ENCODE assay signal across 35 cellular contexts in the genomic region with DNA sequence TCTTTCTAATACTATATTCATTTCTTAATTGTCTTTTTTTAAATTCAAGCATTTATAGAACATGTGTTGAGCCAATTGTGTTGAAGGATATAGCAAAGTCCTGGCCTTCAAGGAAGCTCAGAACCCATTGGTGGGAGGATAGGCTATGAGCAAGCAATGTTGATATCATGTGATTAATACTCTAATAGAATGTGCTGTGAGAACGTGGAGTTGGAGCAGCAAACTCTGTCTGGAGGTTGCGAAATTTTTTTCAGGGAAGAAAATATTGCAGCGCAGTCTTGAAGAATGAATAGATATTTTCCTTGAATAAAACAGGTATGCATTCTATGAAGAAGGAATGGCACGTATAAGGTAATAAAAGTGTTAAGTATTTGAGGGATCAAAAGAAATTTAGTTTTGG.
"Had no signal": no experiment of that assay in that cellular context is flagged by ENCODE, and none has a peak within 500 bp of the region (broad histone marks: within the 10 kb centered on the region; RNA-seq: fewer than 3 reads in every experiment).

No MANE protein-coding gene starts in this region.

- H3K4me3 ChIP-seq: body of pancreas, breast epithelium had no signal

- H3K27ac ChIP-seq: body of pancreas, brain microvascular endothelial cell, breast epithelium, WERI-Rb-1 had no signal

- H3K27me3 ChIP-seq: body of pancreas, brain microvascular endothelial cell, breast epithelium had no signal

- ATAC-seq: activated CD4-positive, alpha-beta T cell treated with anti-CD3 and anti-CD28 coated beads for 36 hours; activated CD4-positive, CD25-positive, alpha-beta regulatory T cell treated with anti-CD3 and anti-CD28 coated beads, Interleukin-2, amount 50 U/mL, for 24 hours; activated CD8-positive, alpha-beta memory T cell treated with anti-CD3 and anti-CD28 coated beads, Interleukin-2, amount 10 ng/mL, durations not matched to agents 7 days and 5 days; activated CD8-positive, alpha-beta T cell treated with anti-CD3 and anti-CD28 coated beads, Interleukin-2, amount 10 ng/mL, durations not matched to agents 7 days and 5 days; activated naive CD8-positive, alpha-beta T cell treated with anti-CD3 and anti-CD28 coated beads, Interleukin-2, amount 50 U/mL, for 24 hours; body of pancreas; T-cell; T-helper 17 cell; WTC11 had no signal

- FAIRE-seq: TTC549 had no signal

- H3K36me3 Mint-ChIP-seq: activated CD8-positive, alpha-beta memory T cell treated with anti-CD3 and anti-CD28 coated beads, Interleukin-2, amount 10 ng/mL, durations not matched to agents 7 days and 5 days; activated naive CD4-positive, alpha-beta T cell treated with anti-CD3 and anti-CD28 coated beads, Interleukin-2, amount 10 ng/mL, durations not matched to agents 7 days and 5 days; activated naive CD8-positive, alpha-beta T cell treated with anti-CD3 and anti-CD28 coated beads, Interleukin-2, amount 10 ng/mL, durations not matched to agents 7 days and 5 days; T-cell had no signal

- H3K27me3 Mint-ChIP-seq: activated CD4-positive, alpha-beta memory T cell treated with anti-CD3 and anti-CD28 coated beads, Interleukin-2, amount 10 ng/mL, durations not matched to agents 7 days and 5 days; activated CD4-positive, alpha-beta T cell treated with anti-CD3 and anti-CD28 coated beads, Interleukin-2, amount 10 ng/mL, durations not matched to agents 7 days and 5 days; activated CD8-positive, alpha-beta memory T cell treated with anti-CD3 and anti-CD28 coated beads, Interleukin-2, amount 10 ng/mL, durations not matched to agents 7 days and 5 days; activated naive CD4-positive, alpha-beta T cell treated with anti-CD3 and anti-CD28 coated beads, Interleukin-2, amount 10 ng/mL, durations not matched to agents 7 days and 5 days; activated naive CD8-positive, alpha-beta T cell treated with anti-CD3 and anti-CD28 coated beads, Interleukin-2, amount 50 U/mL, for 24 hours; activated T-cell treated with anti-CD3 and anti-CD28 coated beads, Interleukin-2, amount 50 U/mL, for 24 hours; T-helper 17 cell had no signal

- H3K4me3 Mint-ChIP-seq: activated CD4-positive, alpha-beta memory T cell treated with anti-CD3 and anti-CD28 coated beads, Interleukin-2, amount 10 ng/mL, durations not matched to agents 7 days and 5 days; activated CD4-positive, alpha-beta T cell treated with anti-CD3 and anti-CD28 coated beads for 36 hours; activated CD4-positive, alpha-beta T cell treated with anti-CD3 and anti-CD28 coated beads, Interleukin-2, amount 10 ng/mL, durations not matched to agents 7 days and 5 days; activated CD8-positive, alpha-beta memory T cell treated with anti-CD3 and anti-CD28 coated beads, Interleukin-2, amount 10 ng/mL, durations not matched to agents 7 days and 5 days; activated CD8-positive, alpha-beta T cell treated with anti-CD3 and anti-CD28 coated beads, Interleukin-2, amount 10 ng/mL, durations not matched to agents 7 days and 5 days; activated naive CD4-positive, alpha-beta T cell treated with anti-CD3 and anti-CD28 coated beads, Interleukin-2, amount 10 ng/mL, durations not matched to agents 7 days and 5 days; activated naive CD4-positive, alpha-beta T cell treated with anti-CD3 and anti-CD28 coated beads, Interleukin-2, amount 50 U/mL, for 24 hours; activated naive CD8-positive, alpha-beta T cell; activated naive CD8-positive, alpha-beta T cell treated with anti-CD3 and anti-CD28 coated beads, Interleukin-2, amount 10 ng/mL, durations not matched to agents 7 days and 5 days; activated naive CD8-positive, alpha-beta T cell treated with anti-CD3 and anti-CD28 coated beads, Interleukin-2, amount 50 U/mL, for 24 hours; activated T-cell treated with anti-CD3 and anti-CD28 coated beads, Interleukin-2, amount 50 U/mL, for 24 hours; T-cell; T-helper 17 cell; WTC11 had no signal

- H3K4me1 ChIP-seq: body of pancreas, breast epithelium had no signal

- H3K27ac Mint-ChIP-seq: activated CD4-positive, alpha-beta memory T cell treated with anti-CD3 and anti-CD28 coated beads, Interleukin-2, amount 10 ng/mL, durations not matched to agents 7 days and 5 days; activated CD4-positive, alpha-beta T cell treated with anti-CD3 and anti-CD28 coated beads for 36 hours; activated CD4-positive, alpha-beta T cell treated with anti-CD3 and anti-CD28 coated beads, Interleukin-2, amount 10 ng/mL, durations not matched to agents 7 days and 5 days; activated CD8-positive, alpha-beta memory T cell treated with anti-CD3 and anti-CD28 coated beads, Interleukin-2, amount 10 ng/mL, durations not matched to agents 7 days and 5 days; activated CD8-positive, alpha-beta T cell treated with anti-CD3 and anti-CD28 coated beads, Interleukin-2, amount 10 ng/mL, durations not matched to agents 7 days and 5 days; activated naive CD4-positive, alpha-beta T cell treated with anti-CD3 and anti-CD28 coated beads, Interleukin-2, amount 10 ng/mL, durations not matched to agents 7 days and 5 days; activated naive CD4-positive, alpha-beta T cell treated with anti-CD3 and anti-CD28 coated beads, Interleukin-2, amount 50 U/mL, for 24 hours; activated naive CD8-positive, alpha-beta T cell; activated naive CD8-positive, alpha-beta T cell treated with anti-CD3 and anti-CD28 coated beads, Interleukin-2, amount 10 ng/mL, durations not matched to agents 7 days and 5 days; activated naive CD8-positive, alpha-beta T cell treated with anti-CD3 and anti-CD28 coated beads, Interleukin-2, amount 50 U/mL, for 24 hours; activated T-cell treated with anti-CD3 and anti-CD28 coated beads, Interleukin-2, amount 50 U/mL, for 24 hours; activated T-helper 2 cell treated with anti-CD3 and anti-CD28 coated beads, Interferon-gamma antibody, Interleukin-2, Interleukin-4, amounts not matched to agents 10 μg/mL and 5 μg/mL and 100 μg/mL, durations not matched to agents 14 hours and 24 hours and 36 hours; T-cell; T-helper 17 cell; WTC11 had no signal

- H3K9me3 ChIP-seq: body of pancreas had no signal

- H3K4me1 Mint-ChIP-seq: activated CD4-positive, alpha-beta memory T cell treated with anti-CD3 and anti-CD28 coated beads, Interleukin-2, amount 10 ng/mL, durations not matched to agents 7 days and 5 days; activated CD4-positive, alpha-beta T cell treated with anti-CD3 and anti-CD28 coated beads for 36 hours; activated CD4-positive, alpha-beta T cell treated with anti-CD3 and anti-CD28 coated beads, Interleukin-2, amount 10 ng/mL, durations not matched to agents 7 days and 5 days; activated CD8-positive, alpha-beta memory T cell treated with anti-CD3 and anti-CD28 coated beads, Interleukin-2, amount 10 ng/mL, durations not matched to agents 7 days and 5 days; activated naive CD4-positive, alpha-beta T cell treated with anti-CD3 and anti-CD28 coated beads, Interleukin-2, amount 10 ng/mL, durations not matched to agents 7 days and 5 days; activated naive CD4-positive, alpha-beta T cell treated with anti-CD3 and anti-CD28 coated beads, Interleukin-2, amount 50 U/mL, for 24 hours; activated naive CD8-positive, alpha-beta T cell treated with anti-CD3 and anti-CD28 coated beads, Interleukin-2, amount 10 ng/mL, durations not matched to agents 7 days and 5 days; activated naive CD8-positive, alpha-beta T cell treated with anti-CD3 and anti-CD28 coated beads, Interleukin-2, amount 50 U/mL, for 24 hours; T-cell; T-helper 17 cell had no signal

- H3K36me3 ChIP-seq: brain microvascular endothelial cell, breast epithelium, WERI-Rb-1 had no signal

- H3K9me3 Mint-ChIP-seq: activated CD4-positive, alpha-beta memory T cell treated with anti-CD3 and anti-CD28 coated beads, Interleukin-2, amount 10 ng/mL, durations not matched to agents 7 days and 5 days; activated naive CD4-positive, alpha-beta T cell treated with anti-CD3 and anti-CD28 coated beads, Interleukin-2, amount 10 ng/mL, durations not matched to agents 7 days and 5 days; activated T-cell treated with anti-CD3 and anti-CD28 coated beads, Interleukin-2, amount 50 U/mL, for 24 hours; activated T-helper 2 cell treated with anti-CD3 and anti-CD28 coated beads, Interferon-gamma antibody, Interleukin-2, Interleukin-4, amounts not matched to agents 10 μg/mL and 5 μg/mL and 100 μg/mL, durations not matched to agents 14 hours and 24 hours and 36 hours had no signal

- DNase-seq: activated CD4-positive, alpha-beta memory T cell treated with anti-CD3 and anti-CD28 coated beads, Interleukin-2, amount 10 ng/mL, durations not matched to agents 7 days and 5 days; activated CD4-positive, alpha-beta T cell treated with anti-CD3 and anti-CD28 coated beads for 1 hour; activated CD4-positive, alpha-beta T cell treated with anti-CD3 and anti-CD28 coated beads for 36 hours; activated CD4-positive, alpha-beta T cell treated with anti-CD3 and anti-CD28 coated beads for 48 hours; activated CD4-positive, alpha-beta T cell treated with anti-CD3 and anti-CD28 coated beads, Interleukin-2, amount 10 ng/mL, durations not matched to agents 7 days and 5 days; activated CD4-positive, alpha-beta T cell treated with anti-CD3 and anti-CD28 coated beads, Interleukin-2, amount 50 U/mL, for 48 hours; activated CD4-positive, CD25-positive, alpha-beta regulatory T cell; activated CD8-positive, alpha-beta memory T cell treated with anti-CD3 and anti-CD28 coated beads for 24 hours; activated CD8-positive, alpha-beta memory T cell treated with anti-CD3 and anti-CD28 coated beads, Interleukin-2, amount 10 ng/mL, durations not matched to agents 7 days and 5 days; activated CD8-positive, alpha-beta memory T cell treated with anti-CD3 and anti-CD28 coated beads, Interleukin-2, amount 50 U/mL, for 48 hours; activated CD8-positive, alpha-beta T cell treated with anti-CD3 and anti-CD28 coated beads, Interleukin-2, amount 10 ng/mL, durations not matched to agents 7 days and 5 days; activated effector memory CD4-positive, alpha-beta T cell treated with Interleukin-2 at 50 U/mL for 16 hours; activated gamma-delta T cell; activated naive CD4-positive, alpha-beta T cell treated with anti-CD3 and anti-CD28 coated beads, Interleukin-2, amount 10 ng/mL, durations not matched to agents 7 days and 5 days; activated naive CD4-positive, alpha-beta T cell treated with Interleukin-2 at 50 U/mL for 16 hours; activated naive CD8-positive, alpha-beta T cell treated with anti-CD3 and anti-CD28 coated beads, Interleukin-2, amount 10 ng/mL, durations not matched to agents 7 days and 5 days; activated naive CD8-positive, alpha-beta T cell treated with anti-CD3 and anti-CD28 coated beads, Interleukin-2, amount 50 U/mL, for 24 hours; activated T-cell treated with anti-CD3 and anti-CD28 coated beads, Interleukin-2, amount 50 U/mL, for 24 hours; activated T-cell treated with anti-CD3 and anti-CD28 coated beads, Interleukin-2, amount 50 U/mL, for 48 hours; amniotic stem cell; aorta; body of pancreas; brain microvascular endothelial cell; central memory CD4-positive, alpha-beta T cell; T-cell; T-helper 17 cell; T-helper 9 cell; WERI-Rb-1 had no signal
